1 cellular context compared by ENCODE assay signal in genomic region chr2:16707014-16707413, GRCh38.
A peak's percentile ranks its signal among the peaks of the same experiment; 100 is the strongest.
TF ChIP-seq lines count a peak whose summit lies in the region.

No MANE protein-coding gene starts in this region.

TF ChIP-seq in GM12878, 131 proteins besides CTCF, POLR2A, EP300 and RAD21 (continued from another document):
- TF ChIP-seq CBX5 (IDR thresholded peaks at IDR 0.05; ENCODE audit: low read depth) (no peak), SIX5 (IDR thresholded peaks at IDR 0.05; ENCODE audit: low read depth, low read length, severe bottlenecking) (no peak), POLR2AphosphoS5 (IDR thresholded peaks at IDR 0.05; ENCODE audit: low read length) (no peak), RUNX3 (IDR thresholded peaks at IDR 0.05; ENCODE audit: low read length) (peak; percentile 43; the same call in 1 of the 2 replicates), FOXK2 (IDR thresholded peaks at IDR 0.05) (no peak), NBN (IDR thresholded peaks at IDR 0.05) (no peak)
